ENCODE assay signal across 2 cellular contexts in the genomic region with DNA sequence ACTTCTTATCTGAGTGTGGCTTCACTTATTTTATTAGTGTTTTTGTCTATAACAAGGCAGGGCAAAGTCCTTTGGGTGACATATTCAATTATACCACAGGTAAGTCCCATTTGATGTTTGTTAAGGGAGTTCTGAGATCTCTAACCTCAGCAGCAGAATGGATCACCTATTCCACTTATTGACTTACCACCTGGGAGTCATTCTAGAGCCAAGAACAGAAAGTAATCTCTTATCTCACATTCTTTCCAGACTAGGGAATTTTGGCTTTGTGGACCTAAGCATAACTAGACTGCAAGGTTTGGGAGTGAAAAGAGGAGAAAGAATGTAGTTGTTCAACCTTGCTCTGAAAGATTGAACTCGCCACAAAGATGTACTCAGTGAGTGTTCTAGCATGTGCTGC.
TF ChIP-seq lines count a peak whose summit lies in the region.

No MANE protein-coding gene starts in this region.

TF ChIP-seq in liver, 16 proteins besides CTCF, POLR2A, EP300 and RAD21:
- TF ChIP-seq FOXA2 (IDR thresholded peaks at IDR 0.05) (no peak), YY1 (IDR thresholded peaks at IDR 0.05) (no peak), NR2F2 (IDR thresholded peaks at IDR 0.05) (no peak), GABPA (IDR thresholded peaks at IDR 0.05 in 1 of 2, conservative IDR thresholded peaks at IDR 0.05 in 1 of 2) (no peak), TAF1 (conservative IDR thresholded peaks at IDR 0.05) (no peak), FOXA1 (IDR thresholded peaks at IDR 0.05) (no peak), SP1 (IDR thresholded peaks at IDR 0.05) (peak; percentile 51), JUND (IDR thresholded peaks at IDR 0.05) (no peak), HNF4G (IDR thresholded peaks at IDR 0.05) (peak; percentile 14), HNF4A (conservative IDR thresholded peaks at IDR 0.05) (peak in 1 of 2 donors; percentile 5), RXRA (IDR thresholded peaks at IDR 0.05) (no peak), EGR1 (IDR thresholded peaks at IDR 0.05; ENCODE audit: low read depth in 2 of 2) (no peak)
- TF ChIP-seq, protein P1, sequence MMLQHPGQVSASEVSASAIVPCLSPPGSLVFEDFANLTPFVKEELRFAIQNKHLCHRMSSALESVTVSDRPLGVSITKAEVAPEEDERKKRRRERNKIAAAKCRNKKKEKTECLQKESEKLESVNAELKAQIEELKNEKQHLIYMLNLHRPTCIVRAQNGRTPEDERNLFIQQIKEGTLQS (IDR thresholded peaks at IDR 0.05): no peak
- TF ChIP-seq, protein P2, sequence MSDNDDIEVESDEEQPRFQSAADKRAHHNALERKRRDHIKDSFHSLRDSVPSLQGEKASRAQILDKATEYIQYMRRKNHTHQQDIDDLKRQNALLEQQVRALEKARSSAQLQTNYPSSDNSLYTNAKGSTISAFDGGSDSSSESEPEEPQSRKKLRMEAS (IDR thresholded peaks at IDR 0.05): no peak
- TF ChIP-seq, protein P3, sequence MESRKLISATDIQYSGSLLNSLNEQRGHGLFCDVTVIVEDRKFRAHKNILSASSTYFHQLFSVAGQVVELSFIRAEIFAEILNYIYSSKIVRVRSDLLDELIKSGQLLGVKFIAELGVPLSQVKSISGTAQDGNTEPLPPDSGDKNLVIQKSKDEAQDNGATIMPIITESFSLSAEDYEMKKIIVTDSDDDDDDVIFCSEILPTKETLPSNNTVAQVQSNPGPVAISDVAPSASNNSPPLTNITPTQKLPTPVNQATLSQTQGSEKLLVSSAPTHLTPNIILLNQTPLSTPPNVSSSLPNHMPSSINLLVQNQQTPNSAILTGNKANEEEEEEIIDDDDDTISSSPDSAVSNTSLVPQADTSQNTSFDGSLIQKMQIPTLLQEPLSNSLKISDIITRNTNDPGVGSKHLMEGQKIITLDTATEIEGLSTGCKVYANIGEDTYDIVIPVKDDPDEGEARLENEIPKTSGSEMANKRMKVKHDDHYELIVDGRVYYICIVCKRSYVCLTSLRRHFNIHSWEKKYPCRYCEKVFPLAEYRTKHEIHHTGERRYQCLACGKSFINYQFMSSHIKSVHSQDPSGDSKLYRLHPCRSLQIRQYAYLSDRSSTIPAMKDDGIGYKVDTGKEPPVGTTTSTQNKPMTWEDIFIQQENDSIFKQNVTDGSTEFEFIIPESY (IDR thresholded peaks at IDR 0.05): no peak
- TF ChIP-seq, protein P4, sequence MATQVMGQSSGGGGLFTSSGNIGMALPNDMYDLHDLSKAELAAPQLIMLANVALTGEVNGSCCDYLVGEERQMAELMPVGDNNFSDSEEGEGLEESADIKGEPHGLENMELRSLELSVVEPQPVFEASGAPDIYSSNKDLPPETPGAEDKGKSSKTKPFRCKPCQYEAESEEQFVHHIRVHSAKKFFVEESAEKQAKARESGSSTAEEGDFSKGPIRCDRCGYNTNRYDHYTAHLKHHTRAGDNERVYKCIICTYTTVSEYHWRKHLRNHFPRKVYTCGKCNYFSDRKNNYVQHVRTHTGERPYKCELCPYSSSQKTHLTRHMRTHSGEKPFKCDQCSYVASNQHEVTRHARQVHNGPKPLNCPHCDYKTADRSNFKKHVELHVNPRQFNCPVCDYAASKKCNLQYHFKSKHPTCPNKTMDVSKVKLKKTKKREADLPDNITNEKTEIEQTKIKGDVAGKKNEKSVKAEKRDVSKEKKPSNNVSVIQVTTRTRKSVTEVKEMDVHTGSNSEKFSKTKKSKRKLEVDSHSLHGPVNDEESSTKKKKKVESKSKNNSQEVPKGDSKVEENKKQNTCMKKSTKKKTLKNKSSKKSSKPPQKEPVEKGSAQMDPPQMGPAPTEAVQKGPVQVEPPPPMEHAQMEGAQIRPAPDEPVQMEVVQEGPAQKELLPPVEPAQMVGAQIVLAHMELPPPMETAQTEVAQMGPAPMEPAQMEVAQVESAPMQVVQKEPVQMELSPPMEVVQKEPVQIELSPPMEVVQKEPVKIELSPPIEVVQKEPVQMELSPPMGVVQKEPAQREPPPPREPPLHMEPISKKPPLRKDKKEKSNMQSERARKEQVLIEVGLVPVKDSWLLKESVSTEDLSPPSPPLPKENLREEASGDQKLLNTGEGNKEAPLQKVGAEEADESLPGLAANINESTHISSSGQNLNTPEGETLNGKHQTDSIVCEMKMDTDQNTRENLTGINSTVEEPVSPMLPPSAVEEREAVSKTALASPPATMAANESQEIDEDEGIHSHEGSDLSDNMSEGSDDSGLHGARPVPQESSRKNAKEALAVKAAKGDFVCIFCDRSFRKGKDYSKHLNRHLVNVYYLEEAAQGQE (IDR thresholded peaks at IDR 0.05): no peak

TF ChIP-seq in HepG2, 621 proteins besides CTCF, POLR2A, EP300 and RAD21:
- no peak for TF ChIP-seq ZNF274 (CRISPR knock-in tag; IDR thresholded peaks at IDR 0.05)
